ENCODE assay signal across 9 cellular contexts in genomic region chr16:30395992-30396560, GRCh38. TPM values are rescaled to one million over a fixed set of nuclear protein-coding genes. Genes with fewer than 3 reads are reported as not detected.
DNase-seq lines count a peak whose midpoint lies in the region; ATAC-seq and TF ChIP-seq lines count a peak whose summit lies in the region.
"Had no signal": no experiment of that assay in that cellular context is flagged by ENCODE, and none has a peak within 500 bp of the region (broad histone marks: within the 10 kb centered on the region; RNA-seq: fewer than 3 reads in every experiment).

No MANE protein-coding gene starts in this region.

- H3K4me3 ChIP-seq in endodermal cell (ENCODE audit: low read length) (peak overlapping the region; percentile 89), parathyroid adenoma (ENCODE audit: low read depth, low read length) (peak overlapping the region; percentile 63)

- peak overlapping the region; percentile 93 for H3K4me3 Mint-ChIP-seq in endodermal cell

- H3K27me3 ChIP-seq in endodermal cell (ENCODE audit: control insufficient read depth, insufficient read depth, low read length, poor library complexity, severe bottlenecking) (no peaks in the 10 kb centered on the region), parathyroid adenoma (ENCODE audit: control insufficient read depth, insufficient read depth, low read length) (no peaks in the 10 kb centered on the region)

- H3K4me1 Mint-ChIP-seq in endodermal cell: peaks cover 30% of the 10 kb centered on the region

- peak overlapping the region; percentile 72 for H3K4me2 ChIP-seq in parathyroid adenoma (ENCODE audit: low read length)

- H3K9me3 Mint-ChIP-seq in endodermal cell: no peaks in the 10 kb centered on the region

- H3K36me3 ChIP-seq in endodermal cell (ENCODE audit: control insufficient read depth, insufficient read depth, low read length) (peaks cover 25% of the 10 kb centered on the region), parathyroid adenoma (ENCODE audit: control insufficient read depth, insufficient read depth, low read length) (no peaks in the 10 kb centered on the region)

- H3K79me2 ChIP-seq in parathyroid adenoma: no peaks in the 10 kb centered on the region

- H3K27me3 Mint-ChIP-seq in endodermal cell (ENCODE audit: insufficient read depth): no peaks in the 10 kb centered on the region

- peak overlapping the region; percentile 100 for H3K27ac ChIP-seq in endodermal cell (ENCODE audit: low read depth, low read length)
- H3K27ac ChIP-seq in parathyroid adenoma: peak overlapping the region; percentile 82

- H3K9me3 ChIP-seq in endodermal cell (ENCODE audit: control insufficient read depth, low read length): no peaks in the 10 kb centered on the region
- H3K9me3 ChIP-seq in parathyroid adenoma (ENCODE audit: control insufficient read depth, low read length): no peaks in the 10 kb centered on the region

- DNase-seq in NCI-H345 treated with DMSO at 0.1 percent for 48 hours (lab: John Stamatoyannopoulos, UW; ENCODE audit: unreplicated experiment) (peak; percentile 29), NCI-H345 (lab: John Stamatoyannopoulos, UW) (no peak), OCI-M1 (lab: John Stamatoyannopoulos, UW) (peak; percentile 72), endodermal cell (no peak), NCI-H1417 treated with DMSO at 0.1 percent for 48 hours (lab: John Stamatoyannopoulos, UW) (no peak)
- no peak for DNase-seq in stimulated activated CD4-positive, alpha-beta T cell treated with anti-CD3 and anti-CD28 coated beads, Interleukin-12 subunit alpha, Interleukin-12 subunit beta, amount 100 ng/mL, for 4 hours

- H3K27ac Mint-ChIP-seq in endodermal cell: peak overlapping the region; percentile 90

- WGBS in endodermal cell (ENCODE audit: insufficient coverage in 1 of 2, insufficient read length in 1 of 2), 2 experiments: 11 to 17% methylated on average over 11 to 12 of the region's 13 CpGs

- ATAC-seq in HG03469 (IDR thresholded peaks at IDR 0.05; ENCODE audit: unreplicated experiment): no peak

- H2AFZ ChIP-seq in parathyroid adenoma: peak overlapping the region; percentile 90

- no peaks in the 10 kb centered on the region for H3K4me1 ChIP-seq in endodermal cell (ENCODE audit: control insufficient read depth, insufficient read depth, low read length)
- H3K4me1 ChIP-seq in parathyroid adenoma: peaks cover 18% of the 10 kb centered on the region

- peaks cover 16% of the 10 kb centered on the region for H3K36me3 Mint-ChIP-seq in endodermal cell (ENCODE audit: low read depth)

- H3K9ac ChIP-seq in endodermal cell (ENCODE audit: extremely low read depth, low read length, poor library complexity, severe bottlenecking) (peak overlapping the region; percentile 97), parathyroid adenoma (peak overlapping the region; percentile 21)

- TF ChIP-seq CTCF in endodermal cell (conservative IDR thresholded peaks at IDR 0.05) (no peak), parathyroid adenoma (IDR thresholded peaks at IDR 0.05) (no peak)

RNA-seq across cellular contexts. Expression of gene ZNF48, which starts 0.9 kb away (rescaled TPM):
- total RNA-seq in endodermal cell: 10 to 100 TPM; 40.1 to 58.4 TPM
- 66.8 TPM for polyA plus RNA-seq in endodermal cell (2013, experiment 1 of 2)
- polyA plus RNA-seq in endodermal cell (2013, experiment 2 of 2): 70.0 TPM

RNA-seq across cellular contexts. Expression of gene ZNF771, which starts 11.3 kb away (rescaled TPM):
- total RNA-seq in endodermal cell: 10 to 100 TPM; 14.7 to 16.6 TPM
- 9.5 TPM for polyA plus RNA-seq in endodermal cell (2013, experiment 1 of 2)
- polyA plus RNA-seq in endodermal cell (2013, experiment 2 of 2): 9.1 TPM

RNA-seq across cellular contexts. Expression of gene SEPTIN1, which starts 13.7 kb away (rescaled TPM):
- 1 to 10 TPM; 1.1 to 2.3 TPM for total RNA-seq in endodermal cell
- polyA plus RNA-seq in endodermal cell (2013, experiment 1 of 2): 3.3 TPM
- 2.0 TPM for polyA plus RNA-seq in endodermal cell (2013, experiment 2 of 2)
- total RNA-seq: Daoy had no signal

RNA-seq across cellular contexts. Expression of gene MYL11, which starts 21.5 kb away (rescaled TPM):
- 1 to 10 TPM in 1 of 2 donors, not detected in 1; 1.2 TPM for total RNA-seq in endodermal cell
- 0.64 TPM for polyA plus RNA-seq in endodermal cell (2013, experiment 1 of 2)
- 0.62 TPM for polyA plus RNA-seq in endodermal cell (2013, experiment 2 of 2)
- total RNA-seq: Daoy had no signal

RNA-seq across cellular contexts. Expression of gene TBC1D10B, which starts 25.8 kb away (rescaled TPM):
- total RNA-seq in endodermal cell: 10 to 100 TPM; 30.7 to 36.3 TPM
- 32.4 TPM for polyA plus RNA-seq in endodermal cell (2013, experiment 1 of 2)
- 27.8 TPM for polyA plus RNA-seq in endodermal cell (2013, experiment 2 of 2)

Comparison
In these comparisons a context has a peak if more than half of its experiments do, and no peak if none do; other contexts are left out.
1. DNase-seq: peak in NCI-H345 treated with DMSO at 0.1 percent for 48 hours (single experiment) and OCI-M1 (single experiment); none in NCI-H345 (single experiment), endodermal cell (single experiment), NCI-H1417 treated with DMSO at 0.1 percent for 48 hours (single experiment) and stimulated activated CD4-positive, alpha-beta T cell treated with anti-CD3 and anti-CD28 coated beads, Interleukin-12 subunit alpha, Interleukin-12 subunit beta, amount 100 ng/mL, for 4 hours (single experiment).